9 cellular contexts compared by ENCODE assay signal in genomic region chr15:64703632-64703959, GRCh38.
DNase-seq lines count a peak whose midpoint lies in the region; ATAC-seq, FAIRE-seq and TF ChIP-seq lines count a peak whose summit lies in the region.
"Had no signal": no experiment of that assay in that cellular context is flagged by ENCODE, and none has a peak within 500 bp of the region (broad histone marks: within the 10 kb centered on the region; RNA-seq: fewer than 3 reads in every experiment).

No MANE protein-coding gene starts in this region.

- H3K9me3 ChIP-seq in HEK293 (ENCODE audit: control insufficient read depth, insufficient read depth, low read depth, low read length) (no peaks in the 10 kb centered on the region), kidney (ENCODE audit: control insufficient read depth in 1 of 2, low read length in 2 of 2) (no peaks in the 10 kb centered on the region), suprapubic skin (no peaks in the 10 kb centered on the region)

- peak overlapping the region; percentile 84 to 85 for H3K9ac ChIP-seq in kidney (ENCODE audit: low read length in 2 of 2)

- TF ChIP-seq CTCF in 22Rv1 (IDR thresholded peaks at IDR 0.05) (no peak), HEK293 (tag by site-specific recombination; IDR thresholded peaks at IDR 0.05) (no peak), kidney (IDR thresholded peaks at IDR 0.05; ENCODE audit: borderline replicate concordance, extremely low read depth, insufficient read depth) (no peak), suprapubic skin (IDR thresholded peaks at IDR 0.05) (no peak)

- peak overlapping the region; percentile 84 for H3K4me3 Mint-ChIP-seq in activated T-helper 17 cell treated with anti-CD3 and anti-CD28 coated beads, Interleukin-2, amount 50 U/mL, for 72 hours

- H3K36me3 Mint-ChIP-seq in activated T-helper 17 cell treated with anti-CD3 and anti-CD28 coated beads, Interleukin-2, amount 50 U/mL, for 72 hours (ENCODE audit: low read depth): peaks cover 22% of the 10 kb centered on the region

- peaks cover 21% of the 10 kb centered on the region for H3K4me1 ChIP-seq in HEK293 (ENCODE audit: control insufficient read depth, insufficient read depth, low read length)
- peaks cover 25 to 38% of the 10 kb centered on the region in 2 donors for H3K4me1 ChIP-seq in kidney (ENCODE audit: control insufficient read depth in 1 of 2, insufficient read depth in 1 of 2, low read depth in 1 of 2, low read length in 2 of 2)
- peaks cover 47% of the 10 kb centered on the region for H3K4me1 ChIP-seq in suprapubic skin

- H3K4me3 ChIP-seq in HEK293 (ENCODE audit: low read depth, low read length) (peak overlapping the region; percentile 19), kidney (ENCODE audit: low read length in 2 of 2) (peak overlapping the region; percentile 93), suprapubic skin (peak overlapping the region; percentile 93)

- H3K9me3 Mint-ChIP-seq in activated T-helper 17 cell treated with anti-CD3 and anti-CD28 coated beads, Interleukin-2, amount 50 U/mL, for 72 hours: no peaks in the 10 kb centered on the region

- CTCF ChIA-PET in HEK293 (lab: Yijun Ruan, JAX): no interaction called here

- no peak for DNase-seq in kidney
- DNase-seq in suprapubic skin (ENCODE audit: low spot score in 2 of 2): no peak
- no peak for DNase-seq in NCI-H2081 treated with DMSO at 0.1 percent for 48 hours (lab: John Stamatoyannopoulos, UW)

- no peak for FAIRE-seq in kidney (lab: Jason Lieb, UNC)
- FAIRE-seq: frontal cortex had no signal

- H3K4me1 Mint-ChIP-seq in activated T-helper 17 cell treated with anti-CD3 and anti-CD28 coated beads, Interleukin-2, amount 50 U/mL, for 72 hours: peaks cover 42% of the 10 kb centered on the region

- TF ChIP-seq POLR2A in suprapubic skin (IDR thresholded peaks at IDR 0.05): no peak

- H3K27ac ChIP-seq in 22Rv1 (peak overlapping the region; percentile 50), HEK293 (ENCODE audit: extremely low read depth, low read depth, low read length) (peak overlapping the region; percentile 17; the same call in 1 of the 2 replicates), kidney (ENCODE audit: low read depth in 2 of 2, low read length in 2 of 2) (peak overlapping the region; percentile 88 to 93), suprapubic skin (peak overlapping the region; percentile 92)

- intact Hi-C loops in kidney (cut with DNase I): no loop called here

- POLR2A ChIA-PET in HEK293 (lab: Yijun Ruan, JAX): no interaction called here

- TF ChIP-seq EP300 in suprapubic skin (IDR thresholded peaks at IDR 0.05): no peak

- H3K27ac Mint-ChIP-seq in activated T-helper 17 cell treated with anti-CD3 and anti-CD28 coated beads, Interleukin-2, amount 50 U/mL, for 72 hours: peak overlapping the region; percentile 79

- H3K27me3 ChIP-seq in suprapubic skin: no peaks in the 10 kb centered on the region

- ATAC-seq in activated T-helper 17 cell treated with anti-CD3 and anti-CD28 coated beads, Interleukin-2, amount 50 U/mL, for 72 hours (replicated peaks): peak; percentile 16
- ATAC-seq in HG03378 (IDR thresholded peaks at IDR 0.05; ENCODE audit: unreplicated experiment) (no peak), HG03432 (IDR thresholded peaks at IDR 0.05; ENCODE audit: unreplicated experiment) (no peak)

- H3K27me3 Mint-ChIP-seq in activated T-helper 17 cell treated with anti-CD3 and anti-CD28 coated beads, Interleukin-2, amount 50 U/mL, for 72 hours: no peaks in the 10 kb centered on the region

- peaks cover 0 to 7% of the 10 kb centered on the region in 2 experiments; a peak in 1 of 3 replicates for H3K36me3 ChIP-seq in HEK293 (ENCODE audit: control insufficient read depth in 2 of 2, insufficient read depth in 1 of 2, low read length in 2 of 2)
- no peaks in the 10 kb centered on the region for H3K36me3 ChIP-seq in kidney (ENCODE audit: control insufficient read depth in 1 of 2, insufficient read depth in 2 of 2, low read length in 2 of 2)
- no peaks in the 10 kb centered on the region for H3K36me3 ChIP-seq in suprapubic skin

- 34% methylated on average over 7 of the region's 7 CpGs for WGBS in suprapubic skin

TF ChIP-seq in HEK293, 187 proteins besides CTCF, POLR2A, EP300 and RAD21:
- peak; percentile 54 for TF ChIP-seq ZBTB17 (tag by site-specific recombination; IDR thresholded peaks at IDR 0.05)
- no peak for TF ChIP-seq AEBP2 (tag by site-specific recombination; IDR thresholded peaks at IDR 0.05; ENCODE audit: borderline replicate concordance)
- no peak for TF ChIP-seq ZNF223 (tag by site-specific recombination; IDR thresholded peaks at IDR 0.05)
TF ChIP-seq in HEK293: peak in this region for 1.

Comparison
In these comparisons a context has a peak if more than half of its experiments do, and no peak if none do; other contexts are left out.
1. H3K27ac ChIP-seq: peak in every context shown above with its lines; median percentile 92 in suprapubic skin; 90 in kidney; 50 in 22Rv1; 17 in HEK293.
2. H3K4me3 ChIP-seq: peak in every context shown above with its lines; median percentile 93 in kidney; 93 in suprapubic skin; 19 in HEK293.